ENCODE assay signal across 8 cellular contexts in genomic region chr13:91347212-91347995, GRCh38. TPM values are rescaled to one million over a fixed set of nuclear protein-coding genes. Genes with fewer than 3 reads are reported as not detected.
DNase-seq lines count a peak whose midpoint lies in the region; ATAC-seq and TF ChIP-seq lines count a peak whose summit lies in the region.

Gene MIR17HG, plus strand, starts transcription at chr13:91347687.

- ATAC-seq in GM21576 (IDR thresholded peaks at IDR 0.05; ENCODE audit: unreplicated experiment) = peak; percentile 55

- H3K36me3 Mint-ChIP-seq in IgD-negative memory B cell = no peaks in the 10 kb centered on the region

- H3K27me3 Mint-ChIP-seq in IgD-negative memory B cell = no peaks in the 10 kb centered on the region

- H3K4me3 Mint-ChIP-seq in IgD-negative memory B cell = peak within 1 kb of the TSS; percentile 83 to 97 (median 95)

- no peaks in the 10 kb centered on the region for H3K9me3 Mint-ChIP-seq in IgD-negative memory B cell

- peak; percentile 76 for DNase-seq in DMS114 treated with DMSO at 0.1 percent for 48 hours (lab: John Stamatoyannopoulos, UW; ENCODE audit: unreplicated experiment)
- peak; percentile 95 for DNase-seq in OCI-M1 (lab: John Stamatoyannopoulos, UW)
- peak; percentile 89 for DNase-seq in activated T-cell treated with anti-CD3 and anti-CD28 coated beads for 24 hours (ENCODE audit: low read depth)
- DNase-seq in epithelial cell of esophagus (ENCODE audit: low read depth) = peak; percentile 94
- DNase-seq in mucosa of gallbladder (ENCODE audit: low spot score) = peak; percentile 90
- DNase-seq in stimulated activated CD8-positive, alpha-beta memory T cell treated with anti-CD3 and anti-CD28 coated beads, Interleukin-4, amount 100 ng/mL, for 1 hour (ENCODE audit: low read depth in 2 of 2, low spot score in 1 of 2) = peak; percentile 47 to 73

- H3K4me1 Mint-ChIP-seq in IgD-negative memory B cell = peaks cover 21 to 28% (median 28%) of the 10 kb centered on the region in 3 donors

- peak within 1 kb of the TSS; percentile 53 for H3K4me3 ChIP-seq in epithelial cell of esophagus (ENCODE audit: low read length)

- no peak for TF ChIP-seq CTCF in epithelial cell of esophagus (IDR thresholded peaks at IDR 0.05; ENCODE audit: insufficient read depth, low read depth, low read length, missing control alignments)

- H3K27ac Mint-ChIP-seq in IgD-negative memory B cell = peak within 1 kb of the TSS; percentile 93 to 97 (median 93)

RNA-seq across cellular contexts. Expression of gene MIR17HG, which starts in this region (rescaled TPM):
- 0.16 TPM for polyA plus RNA-seq in IgD-negative memory B cell
- total RNA-seq in mucosa of gallbladder = 2.7 TPM

Comparison
In these comparisons a context has a peak if more than half of its experiments do, and no peak if none do; other contexts are left out.
1. Peak in every context shown above with its lines: DNase-seq, ATAC-seq and H3K4me3 ChIP-seq.